25 cellular contexts compared by ENCODE assay signal in the genomic region with DNA sequence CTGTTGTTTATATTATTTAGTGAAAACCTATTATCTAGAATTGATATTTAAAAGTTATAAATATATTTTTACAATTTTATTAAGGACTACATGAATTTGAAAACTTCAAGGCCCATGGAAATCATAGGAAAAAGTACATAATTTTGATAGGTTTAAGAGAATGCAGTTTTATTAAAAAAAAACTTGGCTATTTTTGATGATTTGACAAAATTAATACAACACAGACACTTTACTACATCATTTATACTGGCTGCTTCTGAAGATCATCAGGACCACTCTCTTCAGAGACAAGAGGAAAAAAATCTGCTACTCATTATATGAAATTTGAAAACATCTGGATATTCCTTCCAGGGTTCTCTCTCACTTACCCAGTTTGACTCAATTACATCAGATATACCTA.
"Had no signal": no experiment of that assay in that cellular context is flagged by ENCODE, and none has a peak within 500 bp of the region (broad histone marks: within the 10 kb centered on the region; RNA-seq: fewer than 3 reads in every experiment).

No MANE protein-coding gene starts in this region.

- H3K4me3 Mint-ChIP-seq: memory B cell; naive thymus-derived CD4-positive, alpha-beta T cell had no signal

- H3K27ac ChIP-seq: coronary artery, dorsolateral prefrontal cortex, epithelial cell of prostate, esophagus squamous epithelium, gastrocnemius medialis, heart right ventricle, left lung, lower lobe of right lung had no signal

- DNase-seq: dermis blood vessel endothelial cell; dorsolateral prefrontal cortex; effector CD4-positive, alpha-beta T cell; effector memory CD4-positive, alpha-beta T cell; erythroblast; esophagus squamous epithelium; foreskin melanocyte; gastrocnemius medialis; glutamatergic neuron; head of caudate nucleus; heart right ventricle; hippocampal formation; left cardiac atrium; left lung; left ventricle myocardium superior; lower lobe of right lung; mesendoderm; midbrain; naive thymus-derived CD4-positive, alpha-beta T cell had no signal

- H3K4me3 ChIP-seq: coronary artery, dorsolateral prefrontal cortex, esophagus squamous epithelium, gastrocnemius medialis, heart right ventricle, left lung, lower lobe of right lung had no signal

- ATAC-seq: esophagus mucosa; gastrocnemius medialis; heart right ventricle; left cardiac atrium; left lung; left ventricle myocardium superior; lower lobe of right lung; naive thymus-derived CD4-positive, alpha-beta T cell had no signal

- H3K4me1 ChIP-seq: esophagus squamous epithelium, gastrocnemius medialis, heart right ventricle, left lung, lower lobe of right lung had no signal

- H3K27me3 ChIP-seq: dorsolateral prefrontal cortex, esophagus squamous epithelium, gastrocnemius medialis, heart right ventricle, left lung had no signal

- H3K27ac Mint-ChIP-seq: memory B cell; naive thymus-derived CD4-positive, alpha-beta T cell had no signal

- H3K4me1 Mint-ChIP-seq: memory B cell; naive thymus-derived CD4-positive, alpha-beta T cell had no signal

- H3K36me3 Mint-ChIP-seq: memory B cell; naive thymus-derived CD4-positive, alpha-beta T cell had no signal

- H3K27me3 Mint-ChIP-seq: memory B cell; naive thymus-derived CD4-positive, alpha-beta T cell had no signal

- FAIRE-seq: islet of Langerhans, keratinocyte had no signal

- H3K9me3 ChIP-seq: gastrocnemius medialis, lower lobe of right lung had no signal

- H3K36me3 ChIP-seq: esophagus squamous epithelium, gastrocnemius medialis, heart right ventricle, left lung, lower lobe of right lung had no signal
